ENCODE assay signal across 8 cellular contexts in the genomic region with DNA sequence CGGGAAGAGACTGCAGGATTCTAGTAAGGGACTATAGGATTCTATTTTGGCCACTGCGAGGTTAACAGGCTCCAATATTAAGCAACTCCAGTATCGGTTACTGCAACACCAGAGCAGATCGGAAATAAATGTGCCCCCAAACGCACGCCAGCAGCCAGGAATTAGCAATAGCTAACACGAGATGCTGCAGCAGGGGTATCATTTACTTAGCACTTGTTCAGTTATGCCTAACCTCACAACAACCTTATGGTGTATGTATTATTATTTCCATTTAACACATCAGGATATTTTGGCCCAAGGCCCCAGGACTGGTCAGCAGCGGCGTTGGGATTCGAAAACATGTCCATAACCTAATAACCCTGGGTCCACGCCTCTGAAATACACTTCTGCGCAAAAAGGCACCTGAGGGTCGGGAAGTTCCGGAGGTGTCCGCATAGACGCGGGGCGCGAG. TPM values are rescaled to one million over a fixed set of nuclear protein-coding genes. Genes with fewer than 3 reads are reported as not detected.
DNase-seq lines count a peak whose midpoint lies in the region; ATAC-seq, FAIRE-seq and TF ChIP-seq lines count a peak whose summit lies in the region.

No MANE protein-coding gene starts in this region.

- POLR2A ChIA-PET in H1 (lab: Charles Lee; ENCODE audit: partially characterized antibody): interaction anchor here (0.6 to 3.9 kb wide), 5 partner anchors 10 to 58 kb away, joined by 3 to 28 read pairs (median 8); no protein-coding TSS in a partner anchor

- H3K27ac ChIP-seq in H1 (ENCODE audit: low read depth, low read length) (peak overlapping the region; percentile 79; the same call in 1 of the 2 replicates), upper lobe of right lung (peak overlapping the region; percentile 92)

- intact Hi-C loops in upper lobe of right lung (cut with DNase I): no loop called here

- no peak overlapping the region for H2BK120ac ChIP-seq in H1 (replicated peaks; ENCODE audit: low read depth, low read length)

- no peak overlapping the region for H3K56ac ChIP-seq in H1 (replicated peaks; ENCODE audit: insufficient read length, low read depth, low read length)

- CTCF ChIA-PET in H1 (lab: Charles Lee; ENCODE audit: partially characterized antibody): interaction anchor here (0.7 to 1.2 kb wide), 5 partner anchors 8 to 82 kb away, joined by 3 read pairs; no protein-coding TSS in a partner anchor

- TF ChIP-seq CTCF in H1 (IDR thresholded peaks at IDR 0.05; ENCODE audit: control extremely low read depth in 1 of 3, insufficient read depth in 1 of 3, low read depth in 1 of 3, low read length in 3 of 3) (no peak), upper lobe of right lung (IDR thresholded peaks at IDR 0.05) (no peak)

- peaks cover 0 to 4% of the 10 kb centered on the region in 2 experiments for H4K20me1 ChIP-seq in H1 (replicated peaks in 1 of 2; ENCODE audit: control insufficient read depth in 1 of 2, insufficient read depth in 2 of 2, low read length in 2 of 2)

- no peaks in the 10 kb centered on the region for H3K9me3 ChIP-seq in H1 (ENCODE audit: insufficient read depth in 2 of 2, low read depth in 1 of 2, low read length in 1 of 2)
- no peaks in the 10 kb centered on the region for H3K9me3 ChIP-seq in mononuclear cell (ENCODE audit: low read depth, low read length)
- H3K9me3 ChIP-seq in upper lobe of right lung: no peaks in the 10 kb centered on the region

- H2BK15ac ChIP-seq in H1 (ENCODE audit: low read length): no peak overlapping the region

- no peak overlapping the region for H4K91ac ChIP-seq in H1 (replicated peaks; ENCODE audit: insufficient read length, low read length)

- H3K9ac ChIP-seq in H1 (replicated peaks in 1 of 4; ENCODE audit: extremely low read depth in 1 of 4, low read depth in 3 of 4, low read length in 3 of 4): peak overlapping the region; percentile 71 to 93 (median 80)

- peak overlapping the region; percentile 13 for H4K5ac ChIP-seq in H1 (ENCODE audit: insufficient read length, low read depth, low read length)

- FAIRE-seq in H1 (lab: Jason Lieb, UNC): no peak

- no peak overlapping the region for H2BK12ac ChIP-seq in H1 (ENCODE audit: low read depth, low read length)

- no peak overlapping the region for H2AFZ ChIP-seq in H1 (ENCODE audit: low read length)

- peaks cover 12% of the 10 kb centered on the region for H3K23me2 ChIP-seq in H1 (ENCODE audit: low read depth, low read length)

- H3K27me3 ChIP-seq in H1 (replicated peaks in 1 of 4; ENCODE audit: control insufficient read depth in 3 of 4, extremely low read depth in 1 of 4, insufficient read depth in 3 of 4, low read length in 3 of 4) (no peaks in the 10 kb centered on the region), mononuclear cell (ENCODE audit: insufficient read depth, low read length) (no peaks in the 10 kb centered on the region), upper lobe of right lung (no peaks in the 10 kb centered on the region)

- no peak overlapping the region for H3K4ac ChIP-seq in H1 (replicated peaks; ENCODE audit: insufficient read length, low read depth, low read length)

- peak overlapping the region; percentile 94 to 95 for H3K4me2 ChIP-seq in H1 (ENCODE audit: insufficient read depth in 1 of 2, low read depth in 2 of 2, low read length in 2 of 2)

- H3K4me1 ChIP-seq in H1 (replicated peaks in 1 of 4; ENCODE audit: control insufficient read depth in 3 of 4, insufficient read depth in 4 of 4, low read length in 3 of 4): peaks cover 0 to 6% (median 2%) of the 10 kb centered on the region in 4 experiments; a peak in 4 of 7 replicates
- peaks cover 27% of the 10 kb centered on the region for H3K4me1 ChIP-seq in mononuclear cell (ENCODE audit: insufficient read depth, low read length)
- H3K4me1 ChIP-seq in upper lobe of right lung: peaks cover 12% of the 10 kb centered on the region

- peak overlapping the region; percentile 4; the same call in 1 of the 2 replicates for H2BK5ac ChIP-seq in H1 (ENCODE audit: low read depth, low read length)

- 5% methylated on average over 19 of the region's 19 CpGs; no CpG with 5 or more reads in 1 of the 2 experiments for WGBS in H1 (ENCODE audit: extremely low coverage in 1 of 2, insufficient coverage in 1 of 2, insufficient read length in 1 of 2, insufficient replicate concordance in 2 of 2, low coverage in 1 of 2, low lambda C conversion rate in 2 of 2, missing lambda C conversion rate in 1 of 2), 2 experiments

- no peaks in the 10 kb centered on the region for H3K36me3 ChIP-seq in H1 (ENCODE audit: control insufficient read depth in 2 of 4, insufficient read depth in 4 of 4, low read length in 3 of 4)
- H3K36me3 ChIP-seq in upper lobe of right lung: no peaks in the 10 kb centered on the region

- peaks cover 3 to 47% of the 10 kb centered on the region in 2 experiments; a peak in 3 of 4 replicates for H3K79me2 ChIP-seq in H1 (ENCODE audit: control insufficient read depth in 1 of 2, insufficient read depth in 2 of 2, low read length in 2 of 2)

- peaks cover 3% of the 10 kb centered on the region for H3K79me1 ChIP-seq in H1 (ENCODE audit: low read depth, low read length)

- ATAC-seq in HG03139 (IDR thresholded peaks at IDR 0.05; ENCODE audit: unreplicated experiment) (peak; percentile 4), upper lobe of right lung (no peak)

- no peak for TF ChIP-seq RAD21 in H1 (IDR thresholded peaks at IDR 0.05 in 1 of 2, conservative IDR thresholded peaks at IDR 0.05 in 1 of 2; ENCODE audit: low read depth in 2 of 2, low read length in 2 of 2)

- no peak overlapping the region for H3K18ac ChIP-seq in H1 (ENCODE audit: extremely low read depth, low read length)

- no peak overlapping the region for H3K23ac ChIP-seq in H1 (ENCODE audit: insufficient read length)

- no peak overlapping the region for H2BK20ac ChIP-seq in H1 (ENCODE audit: low read length)

- H3K14ac ChIP-seq in H1 (ENCODE audit: insufficient read length): no peak overlapping the region

- DNase-seq in activated effector memory CD4-positive, alpha-beta T cell treated with Interleukin-2 at 50 U/mL for 16 hours: peak; percentile 12
- DNase-seq in activated effector memory CD4-positive, alpha-beta T cell treated with anti-CD3 and anti-CD28 coated beads, Interleukin-2, amount 50 U/mL, for 16 hours: no peak
- DNase-seq in SKM-1 (lab: John Stamatoyannopoulos, UW; ENCODE audit: unreplicated experiment) (peak; percentile 35), H1 (ENCODE audit: low read depth in 1 of 2, low spot score in 2 of 2) (no peak), upper lobe of right lung (no peak), COLO829 (ENCODE audit: low spot score) (no peak)

- no peak for TF ChIP-seq POLR2A in H1 (IDR thresholded peaks at IDR 0.05; ENCODE audit: control extremely low read depth in 1 of 2, low read depth in 2 of 2, low read length in 2 of 2)

- peak overlapping the region; percentile 84 to 94 (median 88) for H3K4me3 ChIP-seq in H1 (ENCODE audit: extremely low read depth in 1 of 4, insufficient read depth in 2 of 4, low read depth in 3 of 4, low read length in 4 of 4)
- H3K4me3 ChIP-seq in mononuclear cell (ENCODE audit: low read length): peak overlapping the region; percentile 89
- H3K4me3 ChIP-seq in upper lobe of right lung: peak overlapping the region; percentile 90

- peak overlapping the region; percentile 98; the same call in 1 of the 2 replicates for H4K8ac ChIP-seq in H1 (ENCODE audit: extremely low read depth, insufficient read depth, low read length)

- no peak overlapping the region for H2AK5ac ChIP-seq in H1 (ENCODE audit: low read depth, low read length)

- TF ChIP-seq EP300 in H1 (IDR thresholded peaks at IDR 0.05; ENCODE audit: borderline replicate concordance in 1 of 2, low read depth in 2 of 2, low read length in 2 of 2): no peak

TF ChIP-seq in H1, 55 proteins besides CTCF, POLR2A, EP300 and RAD21 (continues in another document):
- TF ChIP-seq SIN3A (conservative IDR thresholded peaks at IDR 0.05 in 1 of 2, IDR thresholded peaks at IDR 0.05 in 1 of 2; ENCODE audit: low read depth in 1 of 2, low read length in 2 of 2) (no peak), CTBP2 (IDR thresholded peaks at IDR 0.05; ENCODE audit: borderline replicate concordance, insufficient read depth, insufficient read length, low read length) (no peak), BRCA1 (IDR thresholded peaks at IDR 0.05; ENCODE audit: low read depth, low read length) (no peak), SIX5 (IDR thresholded peaks at IDR 0.05; ENCODE audit: low read depth, low read length) (no peak), NRF1 (IDR thresholded peaks at IDR 0.05; ENCODE audit: low read depth, low read length) (no peak), SRF (IDR thresholded peaks at IDR 0.05; ENCODE audit: low read depth, low read length) (no peak), TAF1 (IDR thresholded peaks at IDR 0.05; ENCODE audit: low read depth, low read length) (no peak), EGR1 (IDR thresholded peaks at IDR 0.05; ENCODE audit: borderline replicate concordance, low read depth, low read length) (no peak), HDAC2 (IDR thresholded peaks at IDR 0.05; ENCODE audit: borderline replicate concordance in 1 of 2, low read depth in 2 of 2, low read length in 2 of 2) (no peak), SUZ12 (IDR thresholded peaks at IDR 0.05; ENCODE audit: low read length) (no peak)

RNA-seq across cellular contexts. Expression of gene PIK3CB, which starts 0.8 kb away (rescaled TPM):
- total RNA-seq in H1 (2021; fragmentation: NEBNext Ultra II Directional; extraction: Animal tissue kit (Norgen Biotek cat#: 25700)): 33.0 and 35.2 TPM in 2 replicates
- 7.1 and 8.3 TPM in 2 replicates for polyA plus RNA-seq in H1 (2011; rRNA removed)
- polyA plus RNA-seq in H1 (2011; cell fraction: cytosol; rRNA removed): 10.3 TPM
- polyA plus RNA-seq in H1 (2011; cell fraction: nucleus; rRNA removed): 8.3 TPM
- 14.7 to 20.8 TPM (median 18.0 TPM) in 4 replicates for polyA plus RNA-seq in H1 (2012, experiment 1 of 2)
- polyA plus RNA-seq in H1 (2012, experiment 2 of 2): 1.3 TPM
- 14.9 TPM for polyA plus RNA-seq in H1 (2013, experiment 1 of 2)
- polyA plus RNA-seq in H1 (2013, experiment 2 of 2): 14.4 TPM
- polyA minus RNA-seq in H1 (2011; rRNA and poly(A)+ RNA removed): 23.7 and 24.6 TPM in 2 replicates
- 17.0 TPM for polyA minus RNA-seq in H1 (2011; cell fraction: cytosol; rRNA and poly(A)+ RNA removed)
- 39.3 TPM for polyA minus RNA-seq in H1 (2011; cell fraction: nucleus; rRNA and poly(A)+ RNA removed)
- total RNA-seq in mononuclear cell (21.2 TPM), upper lobe of right lung (37.4 TPM)

Comparison
In these comparisons a context has a peak if more than half of its experiments do, and no peak if none do; other contexts are left out.
1. DNase-seq: peak in activated effector memory CD4-positive, alpha-beta T cell treated with Interleukin-2 at 50 U/mL for 16 hours (single experiment) and SKM-1 (single experiment); none in activated effector memory CD4-positive, alpha-beta T cell treated with anti-CD3 and anti-CD28 coated beads, Interleukin-2, amount 50 U/mL, for 16 hours (single experiment), H1 (0 of 2), upper lobe of right lung (single experiment) and COLO829 (single experiment).
2. Peak in every context shown above with its lines, with median percentiles within 50 percentile points of each other: H3K4me3 ChIP-seq.